ENCODE assay signal across 1 cellular context in the genomic region with DNA sequence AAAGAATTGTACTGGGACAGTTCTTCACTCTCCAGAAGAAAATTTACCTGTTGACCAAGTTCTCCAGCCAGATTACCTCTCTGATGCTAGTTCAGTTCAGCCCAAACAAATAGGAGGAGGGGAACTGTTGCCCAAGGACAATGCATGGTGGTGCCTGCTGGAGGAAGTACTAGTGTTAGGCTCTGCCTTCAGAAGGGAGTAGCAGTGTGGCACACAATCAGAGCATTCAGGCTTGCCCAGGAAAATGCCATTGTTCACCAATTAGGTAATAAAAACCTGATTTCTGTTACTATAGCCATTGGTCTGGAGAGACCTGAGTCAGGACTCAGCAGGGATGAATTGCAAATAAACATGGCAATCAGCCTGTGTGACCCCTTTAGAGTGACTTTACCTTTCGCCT.
TF ChIP-seq lines count a peak whose summit lies in the region.

No MANE protein-coding gene starts in this region.

TF ChIP-seq in H1, 55 proteins besides CTCF, POLR2A, EP300 and RAD21 (continued from another document):
- TF ChIP-seq POLR2AphosphoS5 (IDR thresholded peaks at IDR 0.05; ENCODE audit: low read depth, low read length) = no peak
- TF ChIP-seq, protein P1, sequence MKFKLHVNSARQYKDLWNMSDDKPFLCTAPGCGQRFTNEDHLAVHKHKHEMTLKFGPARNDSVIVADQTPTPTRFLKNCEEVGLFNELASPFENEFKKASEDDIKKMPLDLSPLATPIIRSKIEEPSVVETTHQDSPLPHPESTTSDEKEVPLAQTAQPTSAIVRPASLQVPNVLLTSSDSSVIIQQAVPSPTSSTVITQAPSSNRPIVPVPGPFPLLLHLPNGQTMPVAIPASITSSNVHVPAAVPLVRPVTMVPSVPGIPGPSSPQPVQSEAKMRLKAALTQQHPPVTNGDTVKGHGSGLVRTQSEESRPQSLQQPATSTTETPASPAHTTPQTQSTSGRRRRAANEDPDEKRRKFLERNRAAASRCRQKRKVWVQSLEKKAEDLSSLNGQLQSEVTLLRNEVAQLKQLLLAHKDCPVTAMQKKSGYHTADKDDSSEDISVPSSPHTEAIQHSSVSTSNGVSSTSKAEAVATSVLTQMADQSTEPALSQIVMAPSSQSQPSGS (IDR thresholded peaks at IDR 0.05; ENCODE audit: low read length) = no peak
- TF ChIP-seq, protein P2, sequence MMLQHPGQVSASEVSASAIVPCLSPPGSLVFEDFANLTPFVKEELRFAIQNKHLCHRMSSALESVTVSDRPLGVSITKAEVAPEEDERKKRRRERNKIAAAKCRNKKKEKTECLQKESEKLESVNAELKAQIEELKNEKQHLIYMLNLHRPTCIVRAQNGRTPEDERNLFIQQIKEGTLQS (IDR thresholded peaks at IDR 0.05; ENCODE audit: insufficient read depth, low read depth, low read length) = no peak
- TF ChIP-seq, protein P3, sequence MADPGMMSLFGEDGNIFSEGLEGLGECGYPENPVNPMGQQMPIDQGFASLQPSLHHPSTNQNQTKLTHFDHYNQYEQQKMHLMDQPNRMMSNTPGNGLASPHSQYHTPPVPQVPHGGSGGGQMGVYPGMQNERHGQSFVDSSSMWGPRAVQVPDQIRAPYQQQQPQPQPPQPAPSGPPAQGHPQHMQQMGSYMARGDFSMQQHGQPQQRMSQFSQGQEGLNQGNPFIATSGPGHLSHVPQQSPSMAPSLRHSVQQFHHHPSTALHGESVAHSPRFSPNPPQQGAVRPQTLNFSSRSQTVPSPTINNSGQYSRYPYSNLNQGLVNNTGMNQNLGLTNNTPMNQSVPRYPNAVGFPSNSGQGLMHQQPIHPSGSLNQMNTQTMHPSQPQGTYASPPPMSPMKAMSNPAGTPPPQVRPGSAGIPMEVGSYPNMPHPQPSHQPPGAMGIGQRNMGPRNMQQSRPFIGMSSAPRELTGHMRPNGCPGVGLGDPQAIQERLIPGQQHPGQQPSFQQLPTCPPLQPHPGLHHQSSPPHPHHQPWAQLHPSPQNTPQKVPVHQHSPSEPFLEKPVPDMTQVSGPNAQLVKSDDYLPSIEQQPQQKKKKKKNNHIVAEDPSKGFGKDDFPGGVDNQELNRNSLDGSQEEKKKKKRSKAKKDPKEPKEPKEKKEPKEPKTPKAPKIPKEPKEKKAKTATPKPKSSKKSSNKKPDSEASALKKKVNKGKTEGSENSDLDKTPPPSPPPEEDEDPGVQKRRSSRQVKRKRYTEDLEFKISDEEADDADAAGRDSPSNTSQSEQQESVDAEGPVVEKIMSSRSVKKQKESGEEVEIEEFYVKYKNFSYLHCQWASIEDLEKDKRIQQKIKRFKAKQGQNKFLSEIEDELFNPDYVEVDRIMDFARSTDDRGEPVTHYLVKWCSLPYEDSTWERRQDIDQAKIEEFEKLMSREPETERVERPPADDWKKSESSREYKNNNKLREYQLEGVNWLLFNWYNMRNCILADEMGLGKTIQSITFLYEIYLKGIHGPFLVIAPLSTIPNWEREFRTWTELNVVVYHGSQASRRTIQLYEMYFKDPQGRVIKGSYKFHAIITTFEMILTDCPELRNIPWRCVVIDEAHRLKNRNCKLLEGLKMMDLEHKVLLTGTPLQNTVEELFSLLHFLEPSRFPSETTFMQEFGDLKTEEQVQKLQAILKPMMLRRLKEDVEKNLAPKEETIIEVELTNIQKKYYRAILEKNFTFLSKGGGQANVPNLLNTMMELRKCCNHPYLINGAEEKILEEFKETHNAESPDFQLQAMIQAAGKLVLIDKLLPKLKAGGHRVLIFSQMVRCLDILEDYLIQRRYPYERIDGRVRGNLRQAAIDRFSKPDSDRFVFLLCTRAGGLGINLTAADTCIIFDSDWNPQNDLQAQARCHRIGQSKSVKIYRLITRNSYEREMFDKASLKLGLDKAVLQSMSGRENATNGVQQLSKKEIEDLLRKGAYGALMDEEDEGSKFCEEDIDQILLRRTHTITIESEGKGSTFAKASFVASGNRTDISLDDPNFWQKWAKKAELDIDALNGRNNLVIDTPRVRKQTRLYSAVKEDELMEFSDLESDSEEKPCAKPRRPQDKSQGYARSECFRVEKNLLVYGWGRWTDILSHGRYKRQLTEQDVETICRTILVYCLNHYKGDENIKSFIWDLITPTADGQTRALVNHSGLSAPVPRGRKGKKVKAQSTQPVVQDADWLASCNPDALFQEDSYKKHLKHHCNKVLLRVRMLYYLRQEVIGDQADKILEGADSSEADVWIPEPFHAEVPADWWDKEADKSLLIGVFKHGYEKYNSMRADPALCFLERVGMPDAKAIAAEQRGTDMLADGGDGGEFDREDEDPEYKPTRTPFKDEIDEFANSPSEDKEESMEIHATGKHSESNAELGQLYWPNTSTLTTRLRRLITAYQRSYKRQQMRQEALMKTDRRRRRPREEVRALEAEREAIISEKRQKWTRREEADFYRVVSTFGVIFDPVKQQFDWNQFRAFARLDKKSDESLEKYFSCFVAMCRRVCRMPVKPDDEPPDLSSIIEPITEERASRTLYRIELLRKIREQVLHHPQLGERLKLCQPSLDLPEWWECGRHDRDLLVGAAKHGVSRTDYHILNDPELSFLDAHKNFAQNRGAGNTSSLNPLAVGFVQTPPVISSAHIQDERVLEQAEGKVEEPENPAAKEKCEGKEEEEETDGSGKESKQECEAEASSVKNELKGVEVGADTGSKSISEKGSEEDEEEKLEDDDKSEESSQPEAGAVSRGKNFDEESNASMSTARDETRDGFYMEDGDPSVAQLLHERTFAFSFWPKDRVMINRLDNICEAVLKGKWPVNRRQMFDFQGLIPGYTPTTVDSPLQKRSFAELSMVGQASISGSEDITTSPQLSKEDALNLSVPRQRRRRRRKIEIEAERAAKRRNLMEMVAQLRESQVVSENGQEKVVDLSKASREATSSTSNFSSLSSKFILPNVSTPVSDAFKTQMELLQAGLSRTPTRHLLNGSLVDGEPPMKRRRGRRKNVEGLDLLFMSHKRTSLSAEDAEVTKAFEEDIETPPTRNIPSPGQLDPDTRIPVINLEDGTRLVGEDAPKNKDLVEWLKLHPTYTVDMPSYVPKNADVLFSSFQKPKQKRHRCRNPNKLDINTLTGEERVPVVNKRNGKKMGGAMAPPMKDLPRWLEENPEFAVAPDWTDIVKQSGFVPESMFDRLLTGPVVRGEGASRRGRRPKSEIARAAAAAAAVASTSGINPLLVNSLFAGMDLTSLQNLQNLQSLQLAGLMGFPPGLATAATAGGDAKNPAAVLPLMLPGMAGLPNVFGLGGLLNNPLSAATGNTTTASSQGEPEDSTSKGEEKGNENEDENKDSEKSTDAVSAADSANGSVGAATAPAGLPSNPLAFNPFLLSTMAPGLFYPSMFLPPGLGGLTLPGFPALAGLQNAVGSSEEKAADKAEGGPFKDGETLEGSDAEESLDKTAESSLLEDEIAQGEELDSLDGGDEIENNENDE (IDR thresholded peaks at IDR 0.05; ENCODE audit: insufficient replicate concordance, low read length) = no peak
- TF ChIP-seq BACH1 (IDR thresholded peaks at IDR 0.05; ENCODE audit: low read length) = no peak
- no peak for TF ChIP-seq SIN3A (conservative IDR thresholded peaks at IDR 0.05 in 1 of 2, IDR thresholded peaks at IDR 0.05 in 1 of 2; ENCODE audit: low read depth in 1 of 2, low read length in 2 of 2)
- TF ChIP-seq BCL11A (IDR thresholded peaks at IDR 0.05; ENCODE audit: low read depth in 2 of 2, low read length in 2 of 2) = no peak
- TF ChIP-seq RBBP5 (IDR thresholded peaks at IDR 0.05; ENCODE audit: borderline replicate concordance, low read depth, low read length) = no peak
- TF ChIP-seq, protein P4, sequence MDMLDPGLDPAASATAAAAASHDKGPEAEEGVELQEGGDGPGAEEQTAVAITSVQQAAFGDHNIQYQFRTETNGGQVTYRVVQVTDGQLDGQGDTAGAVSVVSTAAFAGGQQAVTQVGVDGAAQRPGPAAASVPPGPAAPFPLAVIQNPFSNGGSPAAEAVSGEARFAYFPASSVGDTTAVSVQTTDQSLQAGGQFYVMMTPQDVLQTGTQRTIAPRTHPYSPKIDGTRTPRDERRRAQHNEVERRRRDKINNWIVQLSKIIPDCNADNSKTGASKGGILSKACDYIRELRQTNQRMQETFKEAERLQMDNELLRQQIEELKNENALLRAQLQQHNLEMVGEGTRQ (IDR thresholded peaks at IDR 0.05; ENCODE audit: low read length) = no peak
- TF ChIP-seq KDM1A (IDR thresholded peaks at IDR 0.05; ENCODE audit: borderline replicate concordance, low read length) = no peak
- no peak for TF ChIP-seq RXRA (IDR thresholded peaks at IDR 0.05; ENCODE audit: insufficient read depth, low read depth, low read length)
- no peak for TF ChIP-seq NANOG (IDR thresholded peaks at IDR 0.05; ENCODE audit: insufficient read depth, low read depth, low read length, poor library complexity, severe bottlenecking)
- TF ChIP-seq JUND (IDR thresholded peaks at IDR 0.05; ENCODE audit: low read length) = no peak
- no peak for TF ChIP-seq SP4 (IDR thresholded peaks at IDR 0.05; ENCODE audit: low read length)
- TF ChIP-seq KDM5A (IDR thresholded peaks at IDR 0.05; ENCODE audit: low read length) = no peak
- TF ChIP-seq POU5F1 (IDR thresholded peaks at IDR 0.05; ENCODE audit: low read depth, low read length) = no peak
- TF ChIP-seq CTBP2 (IDR thresholded peaks at IDR 0.05; ENCODE audit: borderline replicate concordance, insufficient read depth, insufficient read length, low read length) = no peak
- no peak for TF ChIP-seq CBX8 (IDR thresholded peaks at IDR 0.05; ENCODE audit: borderline replicate concordance, low read depth, low read length)
